9 cellular contexts compared by ENCODE assay signal in the genomic region with DNA sequence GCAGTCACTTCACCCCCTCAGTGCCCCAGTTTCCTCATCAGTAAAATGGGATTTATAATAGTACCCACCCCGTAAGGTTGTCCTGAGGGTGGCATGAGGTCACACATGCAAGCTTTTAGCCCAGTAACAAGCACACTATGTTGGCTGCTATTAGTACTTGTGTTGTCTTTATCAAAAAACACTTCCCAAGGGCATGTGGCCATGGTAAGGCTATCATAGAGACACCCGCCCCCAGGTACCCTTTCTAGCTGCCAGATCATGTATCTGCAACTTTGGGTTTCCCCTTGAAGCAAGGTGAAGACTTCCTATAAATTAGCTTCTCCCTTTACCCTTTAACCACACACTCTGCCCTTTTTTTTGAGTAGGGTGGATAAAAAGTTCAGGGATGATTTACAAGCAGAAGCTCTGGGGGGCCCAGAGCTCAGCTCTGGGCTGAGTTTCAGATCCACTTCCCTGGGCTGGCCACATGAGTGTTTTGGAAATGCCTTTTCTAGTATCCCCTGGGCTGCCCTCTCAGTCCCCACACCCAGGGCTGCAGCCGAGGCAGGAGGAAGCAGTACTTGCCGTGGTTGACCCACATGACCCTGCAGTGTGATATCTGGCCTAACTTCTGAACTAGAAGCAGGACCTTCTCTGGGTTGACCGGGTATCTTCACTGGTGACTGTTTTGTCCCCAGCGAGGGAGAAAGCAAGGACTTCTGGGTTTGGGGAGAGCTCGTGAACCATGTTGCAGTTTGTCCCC. TPM values are rescaled to one million over a fixed set of nuclear protein-coding genes. Genes with fewer than 3 reads are reported as not detected.
A peak's percentile ranks its signal among the peaks of the same experiment; 100 is the strongest.
DNase-seq lines count a peak whose midpoint lies in the region; ATAC-seq and TF ChIP-seq lines count a peak whose summit lies in the region.
"Had no signal": no experiment of that assay in that cellular context is flagged by ENCODE, and none has a peak within 500 bp of the region (broad histone marks: within the 10 kb centered on the region; RNA-seq: fewer than 3 reads in every experiment).

No MANE protein-coding gene starts in this region.

- BruUV-seq in Caco-2 (replicated peaks; lab: Mats Ljungman, UMichigan) = TSS peak; percentile 14

- intact Hi-C loops in Caco-2 (cut with micrococcal nuclease; ENCODE audit: unreplicated experiment) (no loop called here), natural killer cell (cut with micrococcal nuclease) (no loop called here)

- H3K36me3 ChIP-seq in Caco-2 (ENCODE audit: control insufficient read depth, insufficient read depth, low read length) (no peaks in the 10 kb centered on the region), OCI-LY1 (ENCODE audit: insufficient read depth, low read length) (peaks cover 17% of the 10 kb centered on the region; the same call in 1 of the 2 replicates)

- H3K27ac Mint-ChIP-seq in Caco-2 (ENCODE audit: unreplicated experiment) (no peak overlapping the region), natural killer cell (peak overlapping the region; percentile 99 to 100)

- H3K4me2 ChIP-seq in OCI-LY1 (ENCODE audit: low read length) = peak overlapping the region; percentile 53

- H3K9me3 ChIP-seq in Caco-2 (no peaks in the 10 kb centered on the region), OCI-LY1 (ENCODE audit: low read length) (no peaks in the 10 kb centered on the region)

- TF ChIP-seq CTCF in Caco-2 (IDR thresholded peaks at IDR 0.05; ENCODE audit: insufficient read depth in 1 of 2, low read depth in 1 of 2, low read length in 1 of 2, severe bottlenecking in 1 of 2, unreplicated experiment in 1 of 2) = no peak
- TF ChIP-seq CTCF in OCI-LY1 (IDR thresholded peaks at IDR 0.05; ENCODE audit: low read length) = no peak
- TF ChIP-seq CTCF in coronary artery (IDR thresholded peaks at IDR 0.05) = no peak
- no peak for TF ChIP-seq CTCF in natural killer cell (IDR thresholded peaks at IDR 0.05)

- CTCF ChIA-PET in Caco-2 (lab: Charles Lee) = no interaction called here

- H3K9me3 Mint-ChIP-seq in Caco-2 (ENCODE audit: unreplicated experiment) (no peaks in the 10 kb centered on the region), natural killer cell (no peaks in the 10 kb centered on the region)

- no peaks in the 10 kb centered on the region for H3K79me2 ChIP-seq in OCI-LY1 (ENCODE audit: insufficient read depth, low read length)

- peaks cover 18% of the 10 kb centered on the region for H3K4me1 ChIP-seq in Caco-2
- peaks cover 37% of the 10 kb centered on the region for H3K4me1 ChIP-seq in OCI-LY1 (ENCODE audit: insufficient read depth, low read length, severe bottlenecking)

- H3K27ac ChIP-seq in OCI-LY1 (ENCODE audit: low read depth, low read length, poor library complexity, severe bottlenecking) (peak overlapping the region; percentile 15), coronary artery (no peak overlapping the region)
- H3K27ac ChIP-seq: epithelial cell of prostate had no signal

- H3K4me1 Mint-ChIP-seq in Caco-2 (ENCODE audit: low read depth, unreplicated experiment) (peaks cover 16% of the 10 kb centered on the region), natural killer cell (peaks cover 62 to 71% of the 10 kb centered on the region in 2 donors)

- DNase-seq in Caco-2 = no peak
- no peak for DNase-seq in coronary artery (ENCODE audit: low spot score)
- DNase-seq in natural killer cell = no peak
- no peak for DNase-seq in NCI-H1694 treated with DMSO at 0.1 percent for 48 hours (lab: John Stamatoyannopoulos, UW)
- no peak for DNase-seq in NCI-H187 treated with DMSO at 0.1 percent for 48 hours (lab: John Stamatoyannopoulos, UW)

- H3K27me3 Mint-ChIP-seq in Caco-2 (ENCODE audit: insufficient read depth, unreplicated experiment) = no peaks in the 10 kb centered on the region
- no peaks in the 10 kb centered on the region for H3K27me3 Mint-ChIP-seq in natural killer cell (ENCODE audit: low read depth in 2 of 2)

- ATAC-seq in natural killer cell (peak in 2 of 3 donors; percentile 22 to 23), HG03196 (IDR thresholded peaks at IDR 0.05; ENCODE audit: unreplicated experiment) (no peak), GM21786 (IDR thresholded peaks at IDR 0.05; ENCODE audit: unreplicated experiment) (no peak)

- H4K20me1 ChIP-seq in OCI-LY1 (ENCODE audit: insufficient read depth, low read length) = no peaks in the 10 kb centered on the region

- H3K36me3 Mint-ChIP-seq in Caco-2 (ENCODE audit: insufficient read depth, unreplicated experiment) (peaks cover 5% of the 10 kb centered on the region), natural killer cell (no peaks in the 10 kb centered on the region)

- H3K4me3 ChIP-seq in Caco-2 (ENCODE audit: low read depth, low read length) (no peak overlapping the region), OCI-LY1 (ENCODE audit: low read depth, low read length, poor library complexity, severe bottlenecking) (peak overlapping the region; percentile 19), coronary artery (peak overlapping the region; percentile 78)

- no peak overlapping the region for H2AFZ ChIP-seq in OCI-LY1 (ENCODE audit: low read length)

- H3F3A ChIP-seq in OCI-LY1 (ENCODE audit: insufficient read depth, low read length) = no peaks in the 10 kb centered on the region

- POLR2A ChIA-PET in Caco-2 (lab: Charles Lee) = interaction anchor here (0.6 kb wide), 1 partner anchor 36 kb away, joined by 5 read pairs; no protein-coding TSS in a partner anchor

- H3K27me3 ChIP-seq in Caco-2 (replicated peaks; ENCODE audit: control insufficient read depth, insufficient read depth, low read length) (no peaks in the 10 kb centered on the region), OCI-LY1 (ENCODE audit: insufficient read depth, low read length) (no peaks in the 10 kb centered on the region)

- no peaks in the 10 kb centered on the region for H3K9me2 ChIP-seq in OCI-LY1 (ENCODE audit: low read depth, low read length)

- H3K4me3 Mint-ChIP-seq in Caco-2 (ENCODE audit: unreplicated experiment) (peak overlapping the region; percentile 88), natural killer cell (peak overlapping the region; percentile 93)

- H3K9ac ChIP-seq in OCI-LY1 (ENCODE audit: low read length) = peak overlapping the region; percentile 5; the same call in 1 of the 2 replicates

RNA-seq across cellular contexts. Expression of a gene that starts 2.0 kb away (rescaled TPM):
- total RNA-seq in Caco-2 (2022) = 21.3 and 21.9 TPM in 2 replicates
- total RNA-seq in natural killer cell = 10 to 100 TPM; 70.0 to 74.6 (median 72.3) TPM

RNA-seq across cellular contexts. Expression of a gene that starts 34.4 kb away (rescaled TPM):
- total RNA-seq in Caco-2 (2022) (21.4 and 22.1 TPM in 2 replicates), natural killer cell (1 to 10 TPM in 1 of 3 donors, under 1 TPM in 1, not detected in 1; 0.66 to 1.3 TPM)

RNA-seq across cellular contexts. Expression of a gene that starts 40.8 kb away (rescaled TPM):
- total RNA-seq in Caco-2 (2022) (10.0 and 12.3 TPM in 2 replicates), natural killer cell (10 to 100 TPM; 23.1 to 35.2 (median 30.3) TPM)

Comparison
In these comparisons a context has a peak if more than half of its experiments do, and no peak if none do; other contexts are left out.
1. ATAC-seq: peak in natural killer cell (2 of 3); none in HG03196 (single experiment) and GM21786 (single experiment).